1 cellular context compared by ENCODE assay signal in genomic region chr10:12334186-12334530, GRCh38.
TF ChIP-seq lines count a peak whose summit lies in the region.

No MANE protein-coding gene starts in this region.

TF ChIP-seq in H1, 55 proteins besides CTCF, POLR2A, EP300 and RAD21:
- TF ChIP-seq GTF2F1 (IDR thresholded peaks at IDR 0.05; ENCODE audit: borderline replicate concordance, low read depth, low read length): no peak
- TF ChIP-seq GABPA (IDR thresholded peaks at IDR 0.05; ENCODE audit: borderline replicate concordance, insufficient read depth, low read length): no peak
- no peak for TF ChIP-seq CTBP2 (IDR thresholded peaks at IDR 0.05; ENCODE audit: borderline replicate concordance, insufficient read depth, insufficient read length, low read length)
- TF ChIP-seq CBX8 (IDR thresholded peaks at IDR 0.05; ENCODE audit: borderline replicate concordance, low read depth, low read length): no peak
- no peak for TF ChIP-seq CBX5 (IDR thresholded peaks at IDR 0.05; ENCODE audit: low read depth, low read length)
- TF ChIP-seq CEBPB (IDR thresholded peaks at IDR 0.05; ENCODE audit: low read depth, low read length): no peak
- TF ChIP-seq CHD2 (IDR thresholded peaks at IDR 0.05; ENCODE audit: low read length): no peak
